12 cellular contexts compared by ENCODE assay signal in the genomic region with DNA sequence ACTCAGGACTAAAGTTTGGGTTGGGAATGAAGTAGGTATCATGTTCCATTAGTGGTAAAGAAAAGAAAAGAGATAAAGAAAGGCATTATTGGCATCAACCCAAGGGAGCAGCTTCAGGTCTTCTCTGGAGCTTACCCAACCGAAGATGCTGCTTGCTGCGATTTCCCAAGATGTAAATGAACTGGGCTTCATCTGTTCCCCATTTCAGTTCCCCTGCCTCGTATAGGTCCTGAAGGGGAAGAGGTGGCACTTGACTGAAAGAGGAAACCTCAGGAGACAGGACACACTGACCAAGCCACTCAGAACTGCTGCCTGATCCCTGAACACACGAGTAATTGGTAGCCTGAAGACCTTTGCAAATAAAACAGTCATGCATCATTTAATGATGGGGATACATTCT. TPM values are rescaled to one million over a fixed set of nuclear protein-coding genes. Genes with fewer than 3 reads are reported as not detected.
DNase-seq lines count a peak whose midpoint lies in the region; ATAC-seq and TF ChIP-seq lines count a peak whose summit lies in the region.
"Had no signal": no experiment of that assay in that cellular context is flagged by ENCODE, and none has a peak within 500 bp of the region (broad histone marks: within the 10 kb centered on the region; RNA-seq: fewer than 3 reads in every experiment).

No MANE protein-coding gene starts in this region.

- H3K4me3 Mint-ChIP-seq in CD4-positive, alpha-beta memory T cell, result peak overlapping the region in 1 of 8 donors; percentile 30
- no peak overlapping the region for H3K4me3 Mint-ChIP-seq in immature natural killer cell

- peak overlapping the region; percentile 29 to 94 (median 55) for H3K27ac Mint-ChIP-seq in CD4-positive, alpha-beta memory T cell
- H3K27ac Mint-ChIP-seq in immature natural killer cell, result peak overlapping the region in 4 of 6 donors; percentile 35 to 77 (median 60)

- no peak overlapping the region for H3K4me3 ChIP-seq in CD4-positive, alpha-beta memory T cell (ENCODE audit: low read length in 2 of 2)
- H3K4me3 ChIP-seq in HL-60 (replicated peaks; ENCODE audit: insufficient read depth, low read length), result no peak overlapping the region
- H3K4me3 ChIP-seq: dorsolateral prefrontal cortex, Peyer's patch had no signal

- no peak overlapping the region for H3K27ac ChIP-seq in CD4-positive, alpha-beta memory T cell (ENCODE audit: low read depth, low read length)
- 0 out of 2 replicates have a peak overlapping the region, but pooled peaks have one; percentile 0 for H3K27ac ChIP-seq in HL-60 (replicated peaks)
- H3K27ac ChIP-seq: dorsolateral prefrontal cortex had no signal

- no peaks in the 10 kb centered on the region for H3K27me3 Mint-ChIP-seq in CD4-positive, alpha-beta memory T cell
- peaks cover 0 to 3% (median 0%) of the 10 kb centered on the region in 3 donors for H3K27me3 Mint-ChIP-seq in immature natural killer cell (ENCODE audit: low read depth in 3 of 3)

- H3K36me3 ChIP-seq in CD4-positive, alpha-beta memory T cell (ENCODE audit: insufficient read depth, low read length), result peaks cover 97% of the 10 kb centered on the region

- H3K4me1 ChIP-seq in CD4-positive, alpha-beta memory T cell (ENCODE audit: insufficient read depth, low read length), result peaks cover 50% of the 10 kb centered on the region

- POLR2A ChIA-PET in CD4-positive, alpha-beta memory T cell (lab: Charles Lee; ENCODE audit: partially characterized antibody), result interaction anchor here (13.2 kb wide), 1 partner anchor 19 kb away, joined by 249 read pairs; the partner anchor contains the start of gene ANXA6

- H3K9me3 ChIP-seq in CD4-positive, alpha-beta memory T cell (ENCODE audit: control insufficient read depth in 1 of 2, low read length in 2 of 2), result no peaks in the 10 kb centered on the region
- H3K9me3 ChIP-seq: Peyer's patch had no signal

- intact Hi-C loops in CD4-positive, alpha-beta memory T cell (cut with micrococcal nuclease), result no loop called here

- peaks cover 43 to 79% (median 71%) of the 10 kb centered on the region in 4 donors for H3K4me1 Mint-ChIP-seq in CD4-positive, alpha-beta memory T cell
- H3K4me1 Mint-ChIP-seq in immature natural killer cell, result peaks cover 11 to 26% of the 10 kb centered on the region in 2 donors

- DNase-seq in CD4-positive, alpha-beta memory T cell, result no peak
- DNase-seq in HL-60 (ENCODE audit: low read depth in 1 of 2, low spot score in 1 of 2), result peak in 1 of 2 experiments; percentile 91
- peak; percentile 81 for DNase-seq in NOMO-1 treated with dmso at 0.1 percent for 144 hours (lab: John Stamatoyannopoulos, UW; ENCODE audit: unreplicated experiment)
- DNase-seq in immature natural killer cell, result no peak
- no peak for DNase-seq in C1 segment of cervical spinal cord (lab: John Stamatoyannopoulos, UW)
- DNase-seq in NCI-H82 treated with DMSO at 0.1 percent for 48 hours (lab: John Stamatoyannopoulos, UW; ENCODE audit: unreplicated experiment), result no peak
- DNase-seq: dorsolateral prefrontal cortex, NCI-H1092 treated with DMSO at 0.1 percent for 48 hours, substantia nigra had no signal

- no peak for TF ChIP-seq CTCF in HL-60 (IDR thresholded peaks at IDR 0.05; ENCODE audit: insufficient read depth, low read length)

- CTCF ChIA-PET in CD4-positive, alpha-beta memory T cell (lab: Charles Lee; ENCODE audit: partially characterized antibody), result interaction anchor here (5.4 to 50.2 kb wide), 2 partner anchors 16 to 20 kb away, joined by 42 to 2066 read pairs; partner anchors contain the start of gene ANXA6

- H3K27me3 ChIP-seq in CD4-positive, alpha-beta memory T cell (ENCODE audit: insufficient read depth, low read length), result no peaks in the 10 kb centered on the region
- no peaks in the 10 kb centered on the region for H3K27me3 ChIP-seq in HL-60 (ENCODE audit: insufficient read depth, poor library complexity, severe bottlenecking)
- H3K27me3 ChIP-seq: dorsolateral prefrontal cortex, Peyer's patch had no signal

- ATAC-seq in HG03460 (IDR thresholded peaks at IDR 0.05; ENCODE audit: unreplicated experiment) (no peak), HG02970 (IDR thresholded peaks at IDR 0.05; ENCODE audit: low FRiP score, unreplicated experiment) (no peak)

- H3K9me3 Mint-ChIP-seq in CD4-positive, alpha-beta memory T cell, result no peaks in the 10 kb centered on the region
- H3K9me3 Mint-ChIP-seq in immature natural killer cell, result no peaks in the 10 kb centered on the region

- peaks cover 87 to 99% of the 10 kb centered on the region in 2 donors for H3K36me3 Mint-ChIP-seq in CD4-positive, alpha-beta memory T cell
- H3K36me3 Mint-ChIP-seq in immature natural killer cell, result peaks cover 42 to 89% (median 49%) of the 10 kb centered on the region in 3 donors

RNA-seq across cellular contexts. Expression of gene ANXA6, which starts 24.6 kb away (rescaled TPM):
- 100 to 1,000 TPM; 318 to 342 TPM for total RNA-seq in CD4-positive, alpha-beta memory T cell
- 100 to 1,000 TPM; 229 to 330 TPM for polyA plus RNA-seq in CD4-positive, alpha-beta memory T cell
- polyA plus RNA-seq in immature natural killer cell, result 100 to 1,000 TPM; 313 to 679 (median 395) TPM

RNA-seq across cellular contexts. Expression of gene TNIP1, which starts 52.1 kb away (rescaled TPM):
- total RNA-seq in CD4-positive, alpha-beta memory T cell, result 100 to 1,000 TPM; 227 to 233 TPM
- polyA plus RNA-seq in CD4-positive, alpha-beta memory T cell, result 10 to 100 TPM; 31.5 to 70.2 TPM
- 10 to 100 TPM; 21.8 to 62.4 (median 40.2) TPM for polyA plus RNA-seq in immature natural killer cell
